1 cellular context compared by ENCODE assay signal in the genomic region with DNA sequence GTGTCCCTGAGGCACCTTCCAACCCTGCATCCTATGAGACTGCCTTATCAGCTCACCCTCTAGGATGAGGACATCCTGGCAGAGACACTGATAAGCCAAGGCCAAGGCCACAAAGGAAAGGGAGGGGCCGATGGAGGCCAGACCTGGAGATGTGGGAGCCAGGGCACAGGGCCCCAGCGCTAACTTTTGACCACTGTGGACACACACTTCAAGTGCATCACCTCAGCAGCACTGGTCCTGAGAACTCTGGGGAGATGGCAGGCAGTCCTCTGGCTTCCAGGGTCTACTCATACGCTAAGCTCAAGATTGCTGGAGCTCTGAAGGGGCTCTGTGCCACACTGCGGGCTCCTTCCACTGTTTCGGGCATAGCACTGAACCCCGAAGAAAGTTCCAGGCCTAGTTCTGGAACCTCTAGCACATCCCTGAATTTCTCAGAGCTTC.
TF ChIP-seq lines count a peak whose summit lies in the region.

No MANE protein-coding gene starts in this region.

TF ChIP-seq in K562, 482 proteins besides CTCF, POLR2A, EP300 and RAD21 (continued from another document):
- TF ChIP-seq, protein P1, sequence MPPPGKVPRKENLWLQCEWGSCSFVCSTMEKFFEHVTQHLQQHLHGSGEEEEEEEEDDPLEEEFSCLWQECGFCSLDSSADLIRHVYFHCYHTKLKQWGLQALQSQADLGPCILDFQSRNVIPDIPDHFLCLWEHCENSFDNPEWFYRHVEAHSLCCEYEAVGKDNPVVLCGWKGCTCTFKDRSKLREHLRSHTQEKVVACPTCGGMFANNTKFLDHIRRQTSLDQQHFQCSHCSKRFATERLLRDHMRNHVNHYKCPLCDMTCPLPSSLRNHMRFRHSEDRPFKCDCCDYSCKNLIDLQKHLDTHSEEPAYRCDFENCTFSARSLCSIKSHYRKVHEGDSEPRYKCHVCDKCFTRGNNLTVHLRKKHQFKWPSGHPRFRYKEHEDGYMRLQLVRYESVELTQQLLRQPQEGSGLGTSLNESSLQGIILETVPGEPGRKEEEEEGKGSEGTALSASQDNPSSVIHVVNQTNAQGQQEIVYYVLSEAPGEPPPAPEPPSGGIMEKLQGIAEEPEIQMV (tag; conservative IDR thresholded peaks at IDR 0.05; ENCODE audit: low read depth): no peak
- TF ChIP-seq TCFL5 (CRISPR knock-in tag; conservative IDR thresholded peaks at IDR 0.05) (no peak), OTX1 (CRISPR knock-in tag; IDR thresholded peaks at IDR 0.05) (no peak), CXXC5 (CRISPR knock-in tag; IDR thresholded peaks at IDR 0.05) (no peak), TCF3 (CRISPR knock-in tag; IDR thresholded peaks at IDR 0.05) (peak; percentile 60), ZNF780A (CRISPR knock-in tag; IDR thresholded peaks at IDR 0.05) (no peak), ZFX (CRISPR knock-in tag; IDR thresholded peaks at IDR 0.05) (no peak), ZZZ3 (IDR thresholded peaks at IDR 0.05) (no peak), ZC3H11A (IDR thresholded peaks at IDR 0.05; ENCODE audit: low read depth, low read length) (no peak), ZKSCAN1 (IDR thresholded peaks at IDR 0.05; ENCODE audit: low read depth, low read length) (no peak), ZNF583 (CRISPR knock-in tag; IDR thresholded peaks at IDR 0.05) (no peak), HDGF (IDR thresholded peaks at IDR 0.05) (no peak), CBFA2T3 (IDR thresholded peaks at IDR 0.05) (peak; percentile 51), ILF3 (IDR thresholded peaks at IDR 0.05; ENCODE audit: borderline replicate concordance) (no peak), BRCA1 (IDR thresholded peaks at IDR 0.05) (no peak), BRCA1 (CRISPR knock-in tag; IDR thresholded peaks at IDR 0.05) (no peak), MCM5 (IDR thresholded peaks at IDR 0.05; ENCODE audit: low read depth) (no peak), ZNF408 (CRISPR knock-in tag; IDR thresholded peaks at IDR 0.05; ENCODE audit: low read depth) (no peak), JUN (IDR thresholded peaks at IDR 0.05; ENCODE audit: borderline replicate concordance, low read depth, low read length) (0 out of 2 replicates have a peak, but pooled peaks have one; percentile 34), JUN (CRISPR knock-in tag; IDR thresholded peaks at IDR 0.05; ENCODE audit: borderline replicate concordance) (no peak), E2F3 (CRISPR knock-in tag; IDR thresholded peaks at IDR 0.05) (no peak), DNMT1 (IDR thresholded peaks at IDR 0.05) (no peak), ZNF124 (CRISPR knock-in tag; IDR thresholded peaks at IDR 0.05) (no peak), ZNF561 (CRISPR knock-in tag; conservative IDR thresholded peaks at IDR 0.05) (no peak), JUNB (CRISPR knock-in tag; conservative IDR thresholded peaks at IDR 0.05) (no peak), ZNF444 (CRISPR knock-in tag; IDR thresholded peaks at IDR 0.05) (no peak), ZNF282 (CRISPR knock-in tag; IDR thresholded peaks at IDR 0.05) (no peak), TAF1 (IDR thresholded peaks at IDR 0.05; ENCODE audit: control insufficient read depth, extremely low read depth, insufficient read depth, low read length, severe bottlenecking) (no peak), SREBF1 (IDR thresholded peaks at IDR 0.05; ENCODE audit: borderline replicate concordance, low read depth, low read length) (no peak)
- TF ChIP-seq, protein P2, sequence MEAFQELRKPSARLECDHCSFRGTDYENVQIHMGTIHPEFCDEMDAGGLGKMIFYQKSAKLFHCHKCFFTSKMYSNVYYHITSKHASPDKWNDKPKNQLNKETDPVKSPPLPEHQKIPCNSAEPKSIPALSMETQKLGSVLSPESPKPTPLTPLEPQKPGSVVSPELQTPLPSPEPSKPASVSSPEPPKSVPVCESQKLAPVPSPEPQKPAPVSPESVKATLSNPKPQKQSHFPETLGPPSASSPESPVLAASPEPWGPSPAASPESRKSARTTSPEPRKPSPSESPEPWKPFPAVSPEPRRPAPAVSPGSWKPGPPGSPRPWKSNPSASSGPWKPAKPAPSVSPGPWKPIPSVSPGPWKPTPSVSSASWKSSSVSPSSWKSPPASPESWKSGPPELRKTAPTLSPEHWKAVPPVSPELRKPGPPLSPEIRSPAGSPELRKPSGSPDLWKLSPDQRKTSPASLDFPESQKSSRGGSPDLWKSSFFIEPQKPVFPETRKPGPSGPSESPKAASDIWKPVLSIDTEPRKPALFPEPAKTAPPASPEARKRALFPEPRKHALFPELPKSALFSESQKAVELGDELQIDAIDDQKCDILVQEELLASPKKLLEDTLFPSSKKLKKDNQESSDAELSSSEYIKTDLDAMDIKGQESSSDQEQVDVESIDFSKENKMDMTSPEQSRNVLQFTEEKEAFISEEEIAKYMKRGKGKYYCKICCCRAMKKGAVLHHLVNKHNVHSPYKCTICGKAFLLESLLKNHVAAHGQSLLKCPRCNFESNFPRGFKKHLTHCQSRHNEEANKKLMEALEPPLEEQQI (IDR thresholded peaks at IDR 0.05): no peak
- TF ChIP-seq, protein P3, sequence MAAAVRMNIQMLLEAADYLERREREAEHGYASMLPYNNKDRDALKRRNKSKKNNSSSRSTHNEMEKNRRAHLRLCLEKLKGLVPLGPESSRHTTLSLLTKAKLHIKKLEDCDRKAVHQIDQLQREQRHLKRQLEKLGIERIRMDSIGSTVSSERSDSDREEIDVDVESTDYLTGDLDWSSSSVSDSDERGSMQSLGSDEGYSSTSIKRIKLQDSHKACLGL (CRISPR knock-in tag; IDR thresholded peaks at IDR 0.05; ENCODE audit: borderline replicate concordance, poor library complexity, severe bottlenecking): no peak
- TF ChIP-seq, protein P4, sequence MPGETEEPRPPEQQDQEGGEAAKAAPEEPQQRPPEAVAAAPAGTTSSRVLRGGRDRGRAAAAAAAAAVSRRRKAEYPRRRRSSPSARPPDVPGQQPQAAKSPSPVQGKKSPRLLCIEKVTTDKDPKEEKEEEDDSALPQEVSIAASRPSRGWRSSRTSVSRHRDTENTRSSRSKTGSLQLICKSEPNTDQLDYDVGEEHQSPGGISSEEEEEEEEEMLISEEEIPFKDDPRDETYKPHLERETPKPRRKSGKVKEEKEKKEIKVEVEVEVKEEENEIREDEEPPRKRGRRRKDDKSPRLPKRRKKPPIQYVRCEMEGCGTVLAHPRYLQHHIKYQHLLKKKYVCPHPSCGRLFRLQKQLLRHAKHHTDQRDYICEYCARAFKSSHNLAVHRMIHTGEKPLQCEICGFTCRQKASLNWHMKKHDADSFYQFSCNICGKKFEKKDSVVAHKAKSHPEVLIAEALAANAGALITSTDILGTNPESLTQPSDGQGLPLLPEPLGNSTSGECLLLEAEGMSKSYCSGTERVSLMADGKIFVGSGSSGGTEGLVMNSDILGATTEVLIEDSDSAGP (CRISPR knock-in tag; IDR thresholded peaks at IDR 0.05): no peak
- TF ChIP-seq, protein P5, sequence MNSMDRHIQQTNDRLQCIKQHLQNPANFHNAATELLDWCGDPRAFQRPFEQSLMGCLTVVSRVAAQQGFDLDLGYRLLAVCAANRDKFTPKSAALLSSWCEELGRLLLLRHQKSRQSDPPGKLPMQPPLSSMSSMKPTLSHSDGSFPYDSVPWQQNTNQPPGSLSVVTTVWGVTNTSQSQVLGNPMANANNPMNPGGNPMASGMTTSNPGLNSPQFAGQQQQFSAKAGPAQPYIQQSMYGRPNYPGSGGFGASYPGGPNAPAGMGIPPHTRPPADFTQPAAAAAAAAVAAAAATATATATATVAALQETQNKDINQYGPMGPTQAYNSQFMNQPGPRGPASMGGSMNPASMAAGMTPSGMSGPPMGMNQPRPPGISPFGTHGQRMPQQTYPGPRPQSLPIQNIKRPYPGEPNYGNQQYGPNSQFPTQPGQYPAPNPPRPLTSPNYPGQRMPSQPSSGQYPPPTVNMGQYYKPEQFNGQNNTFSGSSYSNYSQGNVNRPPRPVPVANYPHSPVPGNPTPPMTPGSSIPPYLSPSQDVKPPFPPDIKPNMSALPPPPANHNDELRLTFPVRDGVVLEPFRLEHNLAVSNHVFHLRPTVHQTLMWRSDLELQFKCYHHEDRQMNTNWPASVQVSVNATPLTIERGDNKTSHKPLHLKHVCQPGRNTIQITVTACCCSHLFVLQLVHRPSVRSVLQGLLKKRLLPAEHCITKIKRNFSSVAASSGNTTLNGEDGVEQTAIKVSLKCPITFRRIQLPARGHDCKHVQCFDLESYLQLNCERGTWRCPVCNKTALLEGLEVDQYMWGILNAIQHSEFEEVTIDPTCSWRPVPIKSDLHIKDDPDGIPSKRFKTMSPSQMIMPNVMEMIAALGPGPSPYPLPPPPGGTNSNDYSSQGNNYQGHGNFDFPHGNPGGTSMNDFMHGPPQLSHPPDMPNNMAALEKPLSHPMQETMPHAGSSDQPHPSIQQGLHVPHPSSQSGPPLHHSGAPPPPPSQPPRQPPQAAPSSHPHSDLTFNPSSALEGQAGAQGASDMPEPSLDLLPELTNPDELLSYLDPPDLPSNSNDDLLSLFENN (IDR thresholded peaks at IDR 0.05; ENCODE audit: low read depth in 2 of 2, low read length in 2 of 2): no peak
- TF ChIP-seq, protein P6, sequence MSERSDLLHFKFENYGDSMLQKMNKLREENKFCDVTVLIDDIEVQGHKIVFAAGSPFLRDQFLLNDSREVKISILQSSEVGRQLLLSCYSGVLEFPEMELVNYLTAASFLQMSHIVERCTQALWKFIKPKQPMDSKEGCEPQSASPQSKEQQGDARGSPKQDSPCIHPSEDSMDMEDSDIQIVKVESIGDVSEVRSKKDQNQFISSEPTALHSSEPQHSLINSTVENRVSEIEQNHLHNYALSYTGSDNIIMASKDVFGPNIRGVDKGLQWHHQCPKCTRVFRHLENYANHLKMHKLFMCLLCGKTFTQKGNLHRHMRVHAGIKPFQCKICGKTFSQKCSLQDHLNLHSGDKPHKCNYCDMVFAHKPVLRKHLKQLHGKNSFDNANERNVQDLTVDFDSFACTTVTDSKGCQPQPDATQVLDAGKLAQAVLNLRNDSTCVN (CRISPR knock-in tag; IDR thresholded peaks at IDR 0.05): no peak
- TF ChIP-seq, protein P7, sequence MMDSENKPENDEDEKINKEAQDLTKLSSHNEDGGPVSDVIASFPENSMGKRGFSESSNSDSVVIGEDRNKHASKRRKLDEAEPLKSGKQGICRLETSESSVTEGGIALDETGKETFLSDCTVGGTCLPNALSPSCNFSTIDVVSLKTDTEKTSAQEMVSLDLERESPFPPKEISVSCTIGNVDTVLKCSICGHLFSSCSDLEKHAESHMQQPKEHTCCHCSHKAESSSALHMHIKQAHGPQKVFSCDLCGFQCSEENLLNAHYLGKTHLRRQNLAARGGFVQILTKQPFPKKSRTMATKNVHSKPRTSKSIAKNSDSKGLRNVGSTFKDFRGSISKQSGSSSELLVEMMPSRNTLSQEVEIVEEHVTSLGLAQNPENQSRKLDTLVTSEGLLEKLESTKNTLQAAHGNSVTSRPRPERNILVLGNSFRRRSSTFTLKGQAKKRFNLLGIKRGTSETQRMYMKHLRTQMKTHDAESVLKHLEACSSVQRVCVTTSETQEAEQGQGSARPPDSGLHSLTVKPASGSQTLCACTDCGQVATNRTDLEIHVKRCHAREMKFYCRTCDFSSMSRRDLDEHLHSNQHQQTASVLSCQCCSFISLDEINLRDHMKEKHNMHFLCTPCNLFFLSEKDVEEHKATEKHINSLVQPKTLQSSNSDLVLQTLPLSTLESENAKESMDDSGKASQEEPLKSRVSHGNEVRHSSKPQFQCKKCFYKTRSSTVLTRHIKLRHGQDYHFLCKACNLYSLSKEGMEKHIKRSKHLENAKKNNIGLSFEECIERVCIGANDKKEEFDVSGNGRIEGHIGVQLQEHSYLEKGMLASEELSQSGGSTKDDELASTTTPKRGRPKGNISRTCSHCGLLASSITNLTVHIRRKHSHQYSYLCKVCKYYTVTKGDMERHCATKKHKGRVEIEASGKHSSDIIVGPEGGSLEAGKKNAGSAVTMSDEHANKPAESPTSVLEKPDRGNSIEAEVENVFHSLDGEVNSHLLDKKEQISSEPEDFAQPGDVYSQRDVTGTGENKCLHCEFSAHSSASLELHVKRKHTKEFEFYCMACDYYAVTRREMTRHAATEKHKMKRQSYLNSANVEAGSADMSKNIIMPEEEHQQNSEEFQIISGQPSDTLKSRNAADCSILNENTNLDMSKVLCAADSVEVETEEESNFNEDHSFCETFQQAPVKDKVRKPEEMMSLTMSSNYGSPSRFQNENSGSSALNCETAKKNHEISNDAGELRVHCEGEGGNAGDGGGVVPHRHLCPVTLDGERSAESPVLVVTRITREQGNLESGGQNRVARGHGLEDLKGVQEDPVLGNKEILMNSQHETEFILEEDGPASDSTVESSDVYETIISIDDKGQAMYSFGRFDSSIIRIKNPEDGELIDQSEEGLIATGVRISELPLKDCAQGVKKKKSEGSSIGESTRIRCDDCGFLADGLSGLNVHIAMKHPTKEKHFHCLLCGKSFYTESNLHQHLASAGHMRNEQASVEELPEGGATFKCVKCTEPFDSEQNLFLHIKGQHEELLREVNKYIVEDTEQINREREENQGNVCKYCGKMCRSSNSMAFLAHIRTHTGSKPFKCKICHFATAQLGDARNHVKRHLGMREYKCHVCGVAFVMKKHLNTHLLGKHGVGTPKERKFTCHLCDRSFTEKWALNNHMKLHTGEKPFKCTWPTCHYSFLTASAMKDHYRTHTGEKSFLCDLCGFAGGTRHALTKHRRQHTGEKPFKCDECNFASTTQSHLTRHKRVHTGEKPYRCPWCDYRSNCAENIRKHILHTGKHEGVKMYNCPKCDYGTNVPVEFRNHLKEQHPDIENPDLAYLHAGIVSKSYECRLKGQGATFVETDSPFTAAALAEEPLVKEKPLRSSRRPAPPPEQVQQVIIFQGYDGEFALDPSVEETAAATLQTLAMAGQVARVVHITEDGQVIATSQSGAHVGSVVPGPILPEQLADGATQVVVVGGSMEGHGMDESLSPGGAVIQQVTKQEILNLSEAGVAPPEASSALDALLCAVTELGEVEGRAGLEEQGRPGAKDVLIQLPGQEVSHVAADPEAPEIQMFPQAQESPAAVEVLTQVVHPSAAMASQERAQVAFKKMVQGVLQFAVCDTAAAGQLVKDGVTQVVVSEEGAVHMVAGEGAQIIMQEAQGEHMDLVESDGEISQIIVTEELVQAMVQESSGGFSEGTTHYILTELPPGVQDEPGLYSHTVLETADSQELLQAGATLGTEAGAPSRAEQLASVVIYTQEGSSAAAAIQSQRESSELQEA (IDR thresholded peaks at IDR 0.05; ENCODE audit: low read depth): no peak
